In genomic region chr14:29197557-29197956, GRCh38 we compare ENCODE assay signal across 26 cellular contexts.
DNase-seq lines count a peak whose midpoint lies in the region; ATAC-seq, FAIRE-seq and TF ChIP-seq lines count a peak whose summit lies in the region.
"Had no signal": no experiment of that assay in that cellular context is flagged by ENCODE, and none has a peak within 500 bp of the region (broad histone marks: within the 10 kb centered on the region; RNA-seq: fewer than 3 reads in every experiment).

No MANE protein-coding gene starts in this region.

- H3K27ac ChIP-seq in VCaP (peak overlapping the region; percentile 52), small intestine (ENCODE audit: low read depth in 1 of 2, low read length in 1 of 2) (no peak overlapping the region), mesendoderm (ENCODE audit: low read depth, low read length) (no peak overlapping the region)
- H3K27ac ChIP-seq: BLaER1 had no signal

- TF ChIP-seq CTCF in LNCaP clone FGC (IDR thresholded peaks at IDR 0.05; ENCODE audit: control insufficient read depth, extremely low read depth, insufficient read depth) (no peak), VCaP (conservative IDR thresholded peaks at IDR 0.05) (no peak)

- H3K9me3 ChIP-seq in small intestine (ENCODE audit: control insufficient read depth, low read depth): no peaks in the 10 kb centered on the region
- H3K9me3 ChIP-seq: BE2C, BLaER1 had no signal

- H3K36me3 ChIP-seq in small intestine (ENCODE audit: control insufficient read depth in 2 of 2, insufficient read depth in 2 of 2, low read length in 2 of 2) (no peaks in the 10 kb centered on the region), mesendoderm (ENCODE audit: control insufficient read depth, insufficient read depth, low read length) (no peaks in the 10 kb centered on the region)
- H3K36me3 ChIP-seq: BE2C, BLaER1 had no signal

- no peaks in the 10 kb centered on the region for H3K27me3 ChIP-seq in small intestine (ENCODE audit: control insufficient read depth in 2 of 2, insufficient read depth in 2 of 2, low read length in 2 of 2)
- no peaks in the 10 kb centered on the region for H3K27me3 ChIP-seq in mesendoderm (ENCODE audit: insufficient read depth, low read length, poor library complexity)
- H3K27me3 ChIP-seq: BE2C, BLaER1 had no signal

- H3K4me3 ChIP-seq in LNCaP clone FGC (ENCODE audit: low read depth, low read length): no peak overlapping the region
- H3K4me3 ChIP-seq in small intestine (ENCODE audit: low read depth in 1 of 2, low read length in 2 of 2): no peak overlapping the region
- no peak overlapping the region for H3K4me3 ChIP-seq in mesendoderm (ENCODE audit: low read length)
- H3K4me3 ChIP-seq: BLaER1, GM12878 had no signal

- ATAC-seq in GM18909 (IDR thresholded peaks at IDR 0.05; ENCODE audit: poor library complexity, unreplicated experiment): no peak
- ATAC-seq: GM12878 had no signal

- H3K4me1 ChIP-seq in small intestine (ENCODE audit: control insufficient read depth in 2 of 2, insufficient read depth in 1 of 2, low read depth in 1 of 2, low read length in 1 of 2): no peaks in the 10 kb centered on the region
- no peaks in the 10 kb centered on the region for H3K4me1 ChIP-seq in mesendoderm (ENCODE audit: control insufficient read depth, low read depth, low read length)
- H3K4me1 ChIP-seq: BE2C, BLaER1 had no signal

- H3K56ac ChIP-seq in mesendoderm (ENCODE audit: low read length): no peak overlapping the region

- H4K5ac ChIP-seq in mesendoderm (ENCODE audit: low read length): no peak overlapping the region

- H4K8ac ChIP-seq in mesendoderm (ENCODE audit: low read depth, low read length): no peak overlapping the region

- H3K9ac ChIP-seq in mesendoderm (ENCODE audit: low read length): no peak overlapping the region
- H3K9ac ChIP-seq: BLaER1 had no signal

- no peak overlapping the region for H2BK120ac ChIP-seq in mesendoderm (ENCODE audit: low read depth, low read length)

- DNase-seq in LNCaP clone FGC (ENCODE audit: low read depth) (peak; percentile 21), small intestine (peak; percentile 5), NCI-H774 (lab: John Stamatoyannopoulos, UW) (no peak), mesendoderm (no peak)
- DNase-seq: 8988T; ACHN; BE2C; C1 segment of cervical spinal cord; CD4-positive, alpha-beta memory T cell; CD4-positive, CD25-positive, alpha-beta regulatory T cell; CD8-positive, alpha-beta memory T cell; COR-L47; DMS 273 treated with DMSO at 0.1 percent for 48 hours; DMS153; DMS53; DMS79; DND-41; EL; GDM1 had no signal

- 60 to 78% (median 71%) methylated on average over 1 of the region's 1 CpG for WGBS in small intestine, 3 donors
- WGBS in mesendoderm (ENCODE audit: extremely low coverage, insufficient coverage, low lambda C conversion rate): 100% methylated on average over 1 of the region's 1 CpG

- no peak overlapping the region for H3K4ac ChIP-seq in mesendoderm (ENCODE audit: low read depth, low read length)

- H2AK5ac ChIP-seq in mesendoderm (ENCODE audit: low read length): no peak overlapping the region

- no peak for FAIRE-seq in small intestine (lab: Jason Lieb, UNC)
- FAIRE-seq: GM12878, GM12892, GM18507, GM19239 had no signal

- no peak overlapping the region for H3K23ac ChIP-seq in mesendoderm (ENCODE audit: low read length)

- no peak overlapping the region for H2BK15ac ChIP-seq in mesendoderm (replicated peaks; ENCODE audit: low read depth)

- H3K79me1 ChIP-seq in mesendoderm (ENCODE audit: low read length): no peaks in the 10 kb centered on the region

- H3K79me2 ChIP-seq in mesendoderm (ENCODE audit: control insufficient read depth, insufficient read depth, low read length): no peaks in the 10 kb centered on the region

- no peak overlapping the region for H2BK5ac ChIP-seq in mesendoderm (ENCODE audit: low read length)

- no peak overlapping the region for H3K4me2 ChIP-seq in mesendoderm (ENCODE audit: low read length)
- H3K4me2 ChIP-seq: BLaER1 had no signal

- no peak overlapping the region for H3K18ac ChIP-seq in mesendoderm (ENCODE audit: low read length)

Comparison
In these comparisons a context has a peak if more than half of its experiments do, and no peak if none do; other contexts are left out.
1. DNase-seq: peak in LNCaP clone FGC (single experiment) and small intestine (single experiment); none in NCI-H774 (single experiment) and mesendoderm (single experiment).